In the genomic region with DNA sequence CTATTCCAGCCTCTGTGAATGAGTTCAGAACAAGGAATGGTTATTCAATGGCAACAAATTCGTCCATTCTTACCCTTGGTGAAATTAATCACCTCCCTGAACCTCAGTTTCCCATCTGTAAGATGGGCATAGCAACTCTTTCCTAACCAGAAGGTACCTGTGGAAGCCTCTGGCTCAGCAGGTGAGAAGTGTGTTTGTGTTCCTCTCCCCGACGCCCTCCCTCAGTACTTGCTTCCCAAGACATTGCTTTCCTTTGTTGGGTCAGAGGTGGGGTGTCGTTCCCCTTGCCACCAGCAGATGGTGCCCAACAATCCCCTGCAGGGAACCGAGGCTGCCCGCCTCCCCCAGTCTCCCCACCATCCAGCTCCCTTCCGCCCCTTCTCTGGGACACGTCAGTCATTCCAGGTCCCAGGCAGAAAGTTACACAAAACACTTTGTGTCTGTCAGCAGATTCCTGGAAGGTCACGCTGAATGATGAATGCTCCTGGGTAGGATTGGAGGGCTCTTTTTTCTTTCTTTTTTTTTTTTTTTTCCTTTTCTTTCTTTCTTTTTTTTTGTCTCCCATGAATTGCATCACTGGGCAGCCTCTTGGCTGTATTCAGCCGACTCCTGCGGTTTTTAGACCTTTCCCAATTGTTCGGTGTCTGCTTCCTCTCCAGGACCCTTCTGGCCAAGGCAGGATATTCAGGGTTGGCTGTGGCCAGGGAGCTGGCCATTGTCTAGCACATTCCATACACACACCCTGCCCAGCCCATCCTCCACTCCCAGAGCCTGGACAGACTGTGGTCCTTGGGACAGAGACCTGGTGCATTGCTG, we compare ENCODE assay signal across 8 cellular contexts.
DNase-seq lines count a peak whose midpoint lies in the region; TF ChIP-seq lines count a peak whose summit lies in the region.

No MANE protein-coding gene starts in this region.

- no peak for TF ChIP-seq POLR2A in vagina (IDR thresholded peaks at IDR 0.05)

- H3K27ac Mint-ChIP-seq in activated naive CD8-positive, alpha-beta T cell treated with anti-CD3 and anti-CD28 coated beads for 36 hours: no peak overlapping the region

- DNase-seq in BE2C (peak; percentile 86), GM19240 (ENCODE audit: insufficient read length, low spot score) (peak; percentile 70), HuH-7.5 (ENCODE audit: low spot score) (peak; percentile 64), SK-N-DZ (ENCODE audit: low spot score) (peak; percentile 68), cardiac septum (ENCODE audit: low spot score) (peak; percentile 92), pulmonary artery endothelial cell (ENCODE audit: low read depth, low spot score) (peak; percentile 52), vagina (ENCODE audit: extremely low spot score in 2 of 2) (peak in 1 of 2 donors; percentile 95)
- DNase-seq in activated naive CD8-positive, alpha-beta T cell treated with anti-CD3 and anti-CD28 coated beads for 36 hours: peak; percentile 57

- H3K4me3 Mint-ChIP-seq in activated naive CD8-positive, alpha-beta T cell treated with anti-CD3 and anti-CD28 coated beads for 36 hours: peak overlapping the region; percentile 26

- H3K27me3 ChIP-seq in BE2C (no peaks in the 10 kb centered on the region), vagina (no peaks in the 10 kb centered on the region)

- H3K4me3 ChIP-seq in BE2C (ENCODE audit: low read depth, low read length): peak overlapping the region; percentile 6; the same call in 1 of the 2 replicates
- H3K4me3 ChIP-seq in vagina: peak overlapping the region in 1 of 2 donors; percentile 7

- H3K9me3 ChIP-seq in BE2C (no peaks in the 10 kb centered on the region), vagina (no peaks in the 10 kb centered on the region)

- TF ChIP-seq CTCF in BE2C (IDR thresholded peaks at IDR 0.05; ENCODE audit: low read depth, low read length) (peak; percentile 98), vagina (IDR thresholded peaks at IDR 0.05) (peak; percentile 49 to 98 (median 95))

- peaks cover 17% of the 10 kb centered on the region for H3K4me1 Mint-ChIP-seq in activated naive CD8-positive, alpha-beta T cell treated with anti-CD3 and anti-CD28 coated beads for 36 hours

- no peaks in the 10 kb centered on the region for H3K27me3 Mint-ChIP-seq in activated naive CD8-positive, alpha-beta T cell treated with anti-CD3 and anti-CD28 coated beads for 36 hours

- peaks cover 3% of the 10 kb centered on the region for H3K36me3 Mint-ChIP-seq in activated naive CD8-positive, alpha-beta T cell treated with anti-CD3 and anti-CD28 coated beads for 36 hours

- H3K4me1 ChIP-seq in BE2C (no peaks in the 10 kb centered on the region; the same call in 1 of the 2 replicates), vagina (peaks cover 10% of the 10 kb centered on the region)

- no peaks in the 10 kb centered on the region for H3K36me3 ChIP-seq in BE2C
- H3K36me3 ChIP-seq in vagina: no peaks in the 10 kb centered on the region

- H3K9me3 Mint-ChIP-seq in activated naive CD8-positive, alpha-beta T cell treated with anti-CD3 and anti-CD28 coated beads for 36 hours: peaks cover 8% of the 10 kb centered on the region

- peak overlapping the region; percentile 46 for H3K27ac ChIP-seq in vagina

- intact Hi-C loops in cardiac septum (cut with DNase I) (loop anchor here (1.0 to 10.0 kb wide), 5 partner anchors 311 to 1143 kb away; partner anchors contain the start of gene TRIB2), vagina (cut with DNase I) (loop anchor here (10.0 kb wide), 3 partner anchors 851 to 1141 kb away; partner anchors contain the start of gene TRIB2)
